In the genomic region with DNA sequence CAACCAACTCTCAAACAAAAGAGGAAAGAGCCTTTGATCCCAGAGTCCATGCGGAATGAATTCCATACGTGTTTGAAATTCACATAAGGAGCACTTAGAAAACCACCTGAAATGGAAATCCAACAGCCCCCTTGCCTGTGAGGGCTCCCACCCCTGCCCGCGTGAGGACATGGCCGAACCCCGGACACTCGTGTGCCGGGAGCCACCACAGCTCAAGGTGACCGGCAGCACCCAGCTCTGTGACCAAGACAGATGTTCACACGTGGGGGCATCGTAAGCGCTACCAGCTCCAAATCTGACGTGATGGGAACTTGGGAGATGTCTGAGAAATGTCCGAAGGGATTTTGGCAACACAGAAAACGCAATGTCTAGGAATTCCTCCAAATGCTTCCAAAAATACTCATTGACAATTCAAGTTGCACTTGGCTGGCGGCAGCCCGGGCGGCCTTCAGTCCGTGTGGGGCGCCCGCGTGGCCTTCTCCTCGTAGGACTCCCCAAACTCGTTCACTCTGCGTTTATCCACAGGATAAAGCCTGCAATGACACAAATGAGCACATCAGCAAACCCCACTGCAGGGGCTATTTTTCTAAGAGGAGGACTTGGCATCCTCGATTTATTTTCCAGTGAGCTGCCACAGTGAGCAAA, we compare ENCODE assay signal across 20 cellular contexts. TPM values are rescaled to one million over a fixed set of nuclear protein-coding genes. Genes with fewer than 3 reads are reported as not detected.
A peak's percentile ranks its signal among the peaks of the same experiment; 100 is the strongest.
DNase-seq lines count a peak whose midpoint lies in the region; ATAC-seq and TF ChIP-seq lines count a peak whose summit lies in the region.
"Had no signal": no experiment of that assay in that cellular context is flagged by ENCODE, and none has a peak within 500 bp of the region (broad histone marks: within the 10 kb centered on the region; RNA-seq: fewer than 3 reads in every experiment).

No MANE protein-coding gene starts in this region.

- in situ Hi-C loops in Panc1 (cut with HindIII; ENCODE audit: low pct_unique_long_range_greater_than_20kb, low sequenced_read_pairs) = no loop called here

- H3K4me1 ChIP-seq in Panc1 (ENCODE audit: control insufficient read depth, insufficient read depth, low read length) (peaks cover 21% of the 10 kb centered on the region), lower lobe of right lung (peaks cover 29% of the 10 kb centered on the region), foreskin keratinocyte (peaks cover 18% of the 10 kb centered on the region)
- H3K4me1 ChIP-seq: uterus had no signal

- peak overlapping the region; percentile 95 for H3K27ac Mint-ChIP-seq in CD4-positive, alpha-beta T cell

- H3K36me3 Mint-ChIP-seq in CD4-positive, alpha-beta T cell (ENCODE audit: low read depth) = peaks cover 68% of the 10 kb centered on the region

- ATAC-seq in CD4-positive, alpha-beta T cell (ENCODE audit: poor library complexity) = no peak
- ATAC-seq in Panc1 = no peak
- ATAC-seq in lower lobe of right lung = no peak
- no peak for ATAC-seq in foreskin keratinocyte
- no peak for ATAC-seq in HG03565 (IDR thresholded peaks at IDR 0.05; ENCODE audit: unreplicated experiment)

- no peaks in the 10 kb centered on the region for H3K27me3 Mint-ChIP-seq in CD4-positive, alpha-beta T cell

- H3K9me3 Mint-ChIP-seq in CD4-positive, alpha-beta T cell = no peaks in the 10 kb centered on the region
- H3K9me3 Mint-ChIP-seq: activated naive CD8-positive, alpha-beta T cell treated with anti-CD3 and anti-CD28 coated beads, Interleukin-2, amount 10 ng/mL, durations not matched to agents 7 days and 5 days had no signal

- DNase-seq in CD4-positive, alpha-beta T cell = peak in 1 of 10 experiments; percentile 25
- DNase-seq in Panc1 (ENCODE audit: low read depth, low spot score) = no peak
- DNase-seq in lower lobe of right lung = peak; percentile 34
- DNase-seq in UCSD-AML1 (lab: John Stamatoyannopoulos, UW; ENCODE audit: unreplicated experiment) = no peak
- DNase-seq in foreskin keratinocyte = no peak
- DNase-seq in mucosa of gallbladder (ENCODE audit: low spot score) = no peak
- DNase-seq: activated CD4-positive, alpha-beta T cell treated with anti-CD3 and anti-CD28 coated beads, Interleukin-2, amount 50 U/mL, for 4 hours; activated naive CD8-positive, alpha-beta T cell treated with anti-CD3 and anti-CD28 coated beads, Interleukin-2, amount 10 ng/mL, durations not matched to agents 7 days and 5 days; brain microvascular endothelial cell; COR-L47; dermis blood vessel endothelial cell; NCI-H1694 treated with DMSO at 0.1 percent for 48 hours; occipital lobe; RPMI8226; stimulated activated CD4-positive, alpha-beta T cell treated with anti-CD3 and anti-CD28 coated beads, Interleukin-1b, Interleukin-23, amount 100 ng/mL, for 48 hours had no signal

- H3K4me1 Mint-ChIP-seq in CD4-positive, alpha-beta T cell (ENCODE audit: low read depth) = peaks cover 46% of the 10 kb centered on the region

- POLR2A ChIA-PET in CD4-positive, alpha-beta T cell (lab: Charles Lee) = interaction anchor here (0.7 to 4.3 kb wide), 4 partner anchors 10 to 63 kb away, joined by 4 to 22 read pairs (median 12); a partner anchor contains a TSS
- POLR2A ChIA-PET in Panc1 (lab: Charles Lee) = interaction anchor here (0.6 kb wide), 1 partner anchor 1127 kb away, joined by 3 read pairs; no protein-coding TSS in a partner anchor

- no peak for TF ChIP-seq CTCF in 22Rv1 (IDR thresholded peaks at IDR 0.05)
- no peak for TF ChIP-seq CTCF in CD4-positive, alpha-beta T cell (IDR thresholded peaks at IDR 0.05)
- no peak for TF ChIP-seq CTCF in Panc1 (IDR thresholded peaks at IDR 0.05)
- no peak for TF ChIP-seq CTCF in lower lobe of right lung (IDR thresholded peaks at IDR 0.05)
- no peak for TF ChIP-seq CTCF in foreskin keratinocyte (conservative IDR thresholded peaks at IDR 0.05)

- no peaks in the 10 kb centered on the region for H3K9me3 ChIP-seq in CD4-positive, alpha-beta T cell (ENCODE audit: control insufficient read depth, low read length)
- H3K9me3 ChIP-seq in Panc1 (ENCODE audit: control insufficient read depth, insufficient read depth, low read depth, low read length) (no peaks in the 10 kb centered on the region), lower lobe of right lung (no peaks in the 10 kb centered on the region)
- H3K9me3 ChIP-seq: uterus had no signal

- CTCF ChIA-PET in CD4-positive, alpha-beta T cell (lab: Charles Lee) = no interaction called here
- CTCF ChIA-PET in Panc1 (lab: Charles Lee) = interaction anchor here (1.2 kb wide), 1 partner anchor 327 kb away, joined by 4 read pairs; no protein-coding TSS in a partner anchor

- BruUV-seq in Panc1 (replicated peaks; lab: Mats Ljungman, UMichigan) = TSS peak; percentile 92

- H3K4me3 ChIP-seq in Panc1 (ENCODE audit: low read depth in 2 of 2, low read length in 2 of 2) = no peak overlapping the region
- H3K4me3 ChIP-seq in lower lobe of right lung = no peak overlapping the region
- H3K4me3 ChIP-seq: uterus had no signal

- no peak overlapping the region for H3K4me3 Mint-ChIP-seq in CD4-positive, alpha-beta T cell
- H3K4me3 Mint-ChIP-seq: activated naive CD8-positive, alpha-beta T cell treated with anti-CD3 and anti-CD28 coated beads, Interleukin-2, amount 10 ng/mL, durations not matched to agents 7 days and 5 days had no signal

- H3K36me3 ChIP-seq in Panc1 (ENCODE audit: control insufficient read depth, insufficient read depth, low read length) (peaks cover 5% of the 10 kb centered on the region; the same call in 1 of the 2 replicates), lower lobe of right lung (peaks cover 62% of the 10 kb centered on the region)
- H3K36me3 ChIP-seq: uterus had no signal

- intact Hi-C loops in CD4-positive, alpha-beta T cell (cut with DNase I, micrococcal nuclease) = loop anchor here in 1 of 2 experiments (2.0 to 10.0 kb wide), 2 partner anchors 27 to 63 kb away; a partner anchor contains a TSS
- intact Hi-C loops in Panc1 (cut with micrococcal nuclease; ENCODE audit: unreplicated experiment) (no loop called here), lower lobe of right lung (cut with DNase I) (no loop called here)

- no peaks in the 10 kb centered on the region for H3K27me3 ChIP-seq in CD4-positive, alpha-beta T cell (ENCODE audit: control insufficient read depth, insufficient read depth, low read length)
- H3K27me3 ChIP-seq in Panc1 (ENCODE audit: control insufficient read depth, insufficient read depth, low read length) = no peaks in the 10 kb centered on the region
- no peaks in the 10 kb centered on the region for H3K27me3 ChIP-seq in lower lobe of right lung (ENCODE audit: low read depth)
- H3K27me3 ChIP-seq in foreskin keratinocyte = no peaks in the 10 kb centered on the region
- H3K27me3 ChIP-seq: brain microvascular endothelial cell, uterus had no signal

- H3K27ac ChIP-seq in 22Rv1 (peak overlapping the region; percentile 95; the same call in 1 of the 2 replicates), Panc1 (ENCODE audit: low read length) (no peak overlapping the region), lower lobe of right lung (no peak overlapping the region), foreskin keratinocyte (no peak overlapping the region)
- no peak overlapping the region for H3K27ac ChIP-seq in CD4-positive, alpha-beta T cell (ENCODE audit: low read depth, low read length)
- H3K27ac ChIP-seq: brain microvascular endothelial cell, uterus had no signal

RNA-seq across cellular contexts. Expression of a gene that starts 23.2 kb away (rescaled TPM):
- under 1 TPM; 0.55 to 0.84 TPM for total RNA-seq in CD4-positive, alpha-beta T cell
- 8.9 TPM for total RNA-seq in Panc1 (2021; ENCODE audit: unreplicated experiment)
- polyA plus RNA-seq in Panc1 (2012; ENCODE audit: insufficient read length) = 3.7 TPM
- not detected for total RNA-seq in lower lobe of right lung
- total RNA-seq in foreskin keratinocyte = 0.04 TPM in 1 of 2 replicates, not detected in the other
- not detected in 2 replicates for polyA plus RNA-seq in foreskin keratinocyte
- total RNA-seq in mucosa of gallbladder = not detected
- total RNA-seq: epithelial cell of proximal tubule, frontal cortex, occipital lobe had no signal

RNA-seq across cellular contexts. Expression of a gene that starts 26.9 kb away (rescaled TPM):
- total RNA-seq in CD4-positive, alpha-beta T cell = 10 to 100 TPM; 47.2 to 47.4 TPM
- 188 TPM for total RNA-seq in Panc1 (2021; ENCODE audit: unreplicated experiment)
- polyA plus RNA-seq in Panc1 (2012; ENCODE audit: insufficient read length) = 187 TPM
- 135 TPM for total RNA-seq in lower lobe of right lung
- 131 and 137 TPM in 2 replicates for total RNA-seq in foreskin keratinocyte
- 110 and 114 TPM in 2 replicates for polyA plus RNA-seq in foreskin keratinocyte
- total RNA-seq in mucosa of gallbladder = 83.2 TPM
